17 cellular contexts compared by ENCODE assay signal in the genomic region with DNA sequence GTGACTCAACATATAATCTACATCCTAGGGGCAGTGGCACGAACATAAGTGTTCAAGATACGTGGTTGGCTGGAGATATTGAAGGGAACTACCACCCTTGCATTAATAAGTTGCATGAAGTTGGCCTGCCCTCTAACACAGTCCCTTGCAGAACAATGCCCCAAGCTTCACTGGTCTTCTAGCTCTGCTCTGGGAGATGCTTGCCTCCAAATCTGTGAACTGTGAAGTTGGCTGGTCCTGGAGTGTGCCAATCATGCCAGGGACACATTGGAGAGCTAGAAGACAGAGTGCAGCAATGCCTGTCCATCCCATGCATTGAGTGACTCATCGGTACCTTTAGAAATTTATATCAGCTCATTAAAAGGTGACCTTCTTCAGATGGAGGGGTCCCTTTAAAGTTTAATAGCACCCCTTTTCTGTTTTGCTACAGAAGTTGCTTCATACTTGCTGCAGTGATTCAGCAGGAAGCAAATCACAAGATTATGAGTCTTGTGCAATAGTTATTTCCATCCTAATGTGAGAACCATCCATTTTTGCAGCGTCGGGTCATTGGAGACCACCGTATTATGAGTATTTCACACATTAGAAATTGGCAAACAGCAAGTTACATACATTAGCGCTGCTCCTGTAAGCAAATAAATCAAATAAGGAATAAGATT. TPM values are rescaled to one million over a fixed set of nuclear protein-coding genes. Genes with fewer than 3 reads are reported as not detected.
DNase-seq lines count a peak whose midpoint lies in the region; ATAC-seq, FAIRE-seq and TF ChIP-seq lines count a peak whose summit lies in the region.
"Had no signal": no experiment of that assay in that cellular context is flagged by ENCODE, and none has a peak within 500 bp of the region (broad histone marks: within the 10 kb centered on the region; RNA-seq: fewer than 3 reads in every experiment).

No MANE protein-coding gene starts in this region.

- no peaks in the 10 kb centered on the region for H3K9me3 ChIP-seq in astrocyte (ENCODE audit: insufficient read depth, low read depth, low read length)
- H3K9me3 ChIP-seq in thyroid gland = no peaks in the 10 kb centered on the region
- H3K9me3 ChIP-seq in tibial nerve = peaks cover 0 to 3% (median 0%) of the 10 kb centered on the region in 4 donors
- H3K9me3 ChIP-seq: A549, body of pancreas had no signal

- no peak for DNase-seq in Right ventricle myocardium inferior (ENCODE audit: missing footprints)
- no peak for DNase-seq in cardiac septum (ENCODE audit: low spot score)
- peak; percentile 34 for DNase-seq in astrocyte (ENCODE audit: low read depth)
- DNase-seq in iris pigment epithelial cell (ENCODE audit: low read depth) = peak; percentile 58
- peak; percentile 45 to 63 for DNase-seq in thyroid gland
- no peak for DNase-seq in tibial nerve (ENCODE audit: low spot score in 2 of 2)
- no peak for DNase-seq in globus pallidus (ENCODE audit: low spot score)
- DNase-seq: activated CD4-positive, alpha-beta T cell treated with anti-CD3 and anti-CD28 coated beads for 1 hour; body of pancreas; COR-L47; H9; stimulated activated CD4-positive, alpha-beta T cell treated with anti-CD3 and anti-CD28 coated beads, Interleukin-4, amount 100 ng/mL, for 24 hours had no signal

- no peak overlapping the region for H3K27ac ChIP-seq in astrocyte (ENCODE audit: low read depth, low read length)
- no peak overlapping the region for H3K27ac ChIP-seq in thyroid gland
- H3K27ac ChIP-seq in tibial nerve = no peak overlapping the region
- H3K27ac ChIP-seq: A549, body of pancreas had no signal

- H2AFZ ChIP-seq in astrocyte (ENCODE audit: low read depth, low read length) = no peak overlapping the region

- ATAC-seq in Right ventricle myocardium inferior = peak; percentile 42
- ATAC-seq in GM21367 (IDR thresholded peaks at IDR 0.05; ENCODE audit: unreplicated experiment) = no peak
- ATAC-seq: A549, body of pancreas had no signal

- H3K4me1 ChIP-seq in astrocyte (ENCODE audit: insufficient read depth, low read length) (no peaks in the 10 kb centered on the region), thyroid gland (peaks cover 6 to 15% of the 10 kb centered on the region in 2 donors), tibial nerve (peaks cover 0 to 5% (median 0%) of the 10 kb centered on the region in 4 donors)
- H3K4me1 ChIP-seq: A549, body of pancreas had no signal

- H3K4me1 Mint-ChIP-seq in astrocyte (ENCODE audit: low read depth, unreplicated experiment) = no peaks in the 10 kb centered on the region

- no peak overlapping the region for H3K4me3 Mint-ChIP-seq in astrocyte (ENCODE audit: unreplicated experiment)
- H3K4me3 Mint-ChIP-seq: H9, nephron, type B pancreatic cell had no signal

- no peaks in the 10 kb centered on the region for H3K27me3 ChIP-seq in astrocyte (ENCODE audit: insufficient read depth, low read length)
- H3K27me3 ChIP-seq in thyroid gland = no peaks in the 10 kb centered on the region
- no peaks in the 10 kb centered on the region for H3K27me3 ChIP-seq in tibial nerve
- H3K27me3 ChIP-seq: body of pancreas had no signal

- no peak overlapping the region for H3K9ac ChIP-seq in astrocyte (ENCODE audit: low read length)

- no peaks in the 10 kb centered on the region for H3K9me3 Mint-ChIP-seq in astrocyte (ENCODE audit: unreplicated experiment)

- H3K4me3 ChIP-seq in astrocyte (ENCODE audit: insufficient read depth, low read depth, low read length) (no peak overlapping the region), thyroid gland (replicated peaks in 1 of 3) (no peak overlapping the region), tibial nerve (no peak overlapping the region)
- H3K4me3 ChIP-seq: A549, body of pancreas had no signal

- H4K20me1 ChIP-seq in astrocyte (ENCODE audit: insufficient read depth, low read length) = no peaks in the 10 kb centered on the region

- TF ChIP-seq POLR2A in thyroid gland (IDR thresholded peaks at IDR 0.05) (no peak), tibial nerve (IDR thresholded peaks at IDR 0.05) (no peak)

- no peaks in the 10 kb centered on the region for H3K36me3 Mint-ChIP-seq in astrocyte (ENCODE audit: low read depth, unreplicated experiment)
- H3K36me3 Mint-ChIP-seq: type B pancreatic cell had no signal

- FAIRE-seq in astrocyte (lab: Jason Lieb, UNC) = no peak
- FAIRE-seq: A549, G401.6 had no signal

- no peak for TF ChIP-seq CTCF in astrocyte (IDR thresholded peaks at IDR 0.05; ENCODE audit: insufficient read depth, low read depth, low read length)
- TF ChIP-seq CTCF in thyroid gland (IDR thresholded peaks at IDR 0.05) = no peak
- no peak for TF ChIP-seq CTCF in tibial nerve (IDR thresholded peaks at IDR 0.05)

- no peak overlapping the region for H3K4me2 ChIP-seq in astrocyte (ENCODE audit: low read length)
- H3K4me2 ChIP-seq: A549 had no signal

- intact Hi-C loops in Right ventricle myocardium inferior (cut with DNase I) = no loop called here
- intact Hi-C loops in cardiac septum (cut with DNase I) = no loop called here
- intact Hi-C loops in thyroid gland (cut with DNase I) = no loop called here

- H3K27me3 Mint-ChIP-seq in astrocyte (ENCODE audit: low read depth, unreplicated experiment) = peaks cover 13% of the 10 kb centered on the region
- H3K27me3 Mint-ChIP-seq: type B pancreatic cell had no signal

- H3K79me2 ChIP-seq in astrocyte (ENCODE audit: insufficient read depth, low read length) = no peaks in the 10 kb centered on the region

- H3K27ac Mint-ChIP-seq in astrocyte (ENCODE audit: unreplicated experiment) = no peak overlapping the region
- H3K27ac Mint-ChIP-seq: H9, nephron, type B pancreatic cell had no signal

- peak in 1 of 2 donors; percentile 68 for TF ChIP-seq EP300 in tibial nerve (IDR thresholded peaks at IDR 0.05)

- 78 to 84% methylated on average over 7 of the region's 7 CpGs for WGBS in thyroid gland, 2 donors
- 75 to 76% methylated on average over 7 of the region's 7 CpGs for WGBS in tibial nerve, 2 donors

- H3K36me3 ChIP-seq in astrocyte (ENCODE audit: insufficient read depth, low read length) (no peaks in the 10 kb centered on the region), thyroid gland (no peaks in the 10 kb centered on the region), tibial nerve (no peaks in the 10 kb centered on the region)

RNA-seq across cellular contexts. Expression of gene KAZN, which starts 55.2 kb away (rescaled TPM):
- total RNA-seq in Right ventricle myocardium inferior (4.3 TPM), cardiac septum (3.1 TPM), astrocyte (7.8 and 9.4 TPM in 2 replicates), thyroid gland (10 to 100 TPM; 14.8 to 28.6 (median 18.2) TPM), tibial nerve (10 to 100 TPM; 16.0 to 29.2 (median 22.2) TPM)

Comparison
In these comparisons a context has a peak if more than half of its experiments do, and no peak if none do; other contexts are left out.
1. DNase-seq: peak in astrocyte (single experiment), iris pigment epithelial cell (single experiment) and thyroid gland (2 of 2); none in Right ventricle myocardium inferior (single experiment), cardiac septum (single experiment), tibial nerve (0 of 2) and globus pallidus (single experiment).